In genomic region chr6:157652601-157653363, GRCh38 we compare ENCODE assay signal across 18 cellular contexts.
A peak's percentile ranks its signal among the peaks of the same experiment; 100 is the strongest.
DNase-seq lines count a peak whose midpoint lies in the region; ATAC-seq and TF ChIP-seq lines count a peak whose summit lies in the region.
"Had no signal": no experiment of that assay in that cellular context is flagged by ENCODE, and none has a peak within 500 bp of the region (broad histone marks: within the 10 kb centered on the region; RNA-seq: fewer than 3 reads in every experiment).

No MANE protein-coding gene starts in this region.

- ATAC-seq in stimulated activated naive B cell treated with anti-CD40 and anti-IgM and Interleukin-4, amounts not matched to agents 10 μg/mL and 1 μg/mL and 100 μg/mL, for 72 hours (replicated peaks) = no peak
- ATAC-seq in GM18873 (IDR thresholded peaks at IDR 0.05; ENCODE audit: low FRiP score, unreplicated experiment) = no peak
- no peak for ATAC-seq in activated naive CD4-positive, alpha-beta T cell treated with anti-CD3 and anti-CD28 coated beads, Interleukin-2, amount 50 U/mL, for 72 hours
- ATAC-seq: PC-3 had no signal

- H3K9me3 Mint-ChIP-seq in stimulated activated naive B cell treated with anti-CD40 and anti-IgM and Interleukin-4, amounts not matched to agents 10 μg/mL and 1 μg/mL and 100 μg/mL, for 72 hours = no peaks in the 10 kb centered on the region
- H3K9me3 Mint-ChIP-seq in activated naive CD4-positive, alpha-beta T cell treated with anti-CD3 and anti-CD28 coated beads, Interleukin-2, amount 50 U/mL, for 72 hours = no peaks in the 10 kb centered on the region
- H3K9me3 Mint-ChIP-seq: IgD-negative memory B cell had no signal

- no peaks in the 10 kb centered on the region for H3K9me3 ChIP-seq in WERI-Rb-1 (ENCODE audit: severe bottlenecking)
- H3K9me3 ChIP-seq in BE2C = no peaks in the 10 kb centered on the region

- H3K4me1 Mint-ChIP-seq in stimulated activated naive B cell treated with anti-CD40 and anti-IgM and Interleukin-4, amounts not matched to agents 10 μg/mL and 1 μg/mL and 100 μg/mL, for 72 hours = peaks cover 2 to 3% of the 10 kb centered on the region in 2 donors
- H3K4me1 Mint-ChIP-seq: IgD-negative memory B cell had no signal

- H3K27me3 Mint-ChIP-seq in stimulated activated naive B cell treated with anti-CD40 and anti-IgM and Interleukin-4, amounts not matched to agents 10 μg/mL and 1 μg/mL and 100 μg/mL, for 72 hours = no peaks in the 10 kb centered on the region
- H3K27me3 Mint-ChIP-seq: IgD-negative memory B cell had no signal

- H3K4me3 ChIP-seq in WERI-Rb-1 (ENCODE audit: low read depth, low read length) (no peak overlapping the region), BE2C (ENCODE audit: low read depth, low read length) (no peak overlapping the region)
- H3K4me3 ChIP-seq: GM23248 had no signal

- H3K4me1 ChIP-seq in BE2C = peaks cover 4% of the 10 kb centered on the region; the same call in 1 of the 2 replicates

- TF ChIP-seq CTCF in WERI-Rb-1 (IDR thresholded peaks at IDR 0.05; ENCODE audit: low read depth, low read length) (no peak), GM13977 (IDR thresholded peaks at IDR 0.05; ENCODE audit: extremely low read depth, insufficient read depth, missing control alignments) (no peak), BE2C (IDR thresholded peaks at IDR 0.05; ENCODE audit: low read depth, low read length) (no peak)

- H3K36me3 ChIP-seq in WERI-Rb-1 (peaks cover 3% of the 10 kb centered on the region), BE2C (no peaks in the 10 kb centered on the region)

- no peaks in the 10 kb centered on the region for H3K27me3 ChIP-seq in WERI-Rb-1 (ENCODE audit: insufficient read depth, low read depth, severe bottlenecking)
- H3K27me3 ChIP-seq in BE2C = no peaks in the 10 kb centered on the region

- in situ Hi-C loops in GM13977 (cut with MboI; ENCODE audit: low pct_unique_long_range_greater_than_20kb, low sequenced_read_pairs, unreplicated experiment) = no loop called here

- H3K36me3 Mint-ChIP-seq in stimulated activated naive B cell treated with anti-CD40 and anti-IgM and Interleukin-4, amounts not matched to agents 10 μg/mL and 1 μg/mL and 100 μg/mL, for 72 hours = peaks cover 46 to 60% of the 10 kb centered on the region in 2 donors
- H3K36me3 Mint-ChIP-seq in activated naive CD4-positive, alpha-beta T cell treated with anti-CD3 and anti-CD28 coated beads, Interleukin-2, amount 50 U/mL, for 72 hours = no peaks in the 10 kb centered on the region

- H3K27ac Mint-ChIP-seq in stimulated activated naive B cell treated with anti-CD40 and anti-IgM and Interleukin-4, amounts not matched to agents 10 μg/mL and 1 μg/mL and 100 μg/mL, for 72 hours = peak overlapping the region; percentile 20
- peak overlapping the region in 1 of 2 donors; percentile 67 for H3K27ac Mint-ChIP-seq in activated naive CD4-positive, alpha-beta T cell treated with anti-CD3 and anti-CD28 coated beads, Interleukin-2, amount 50 U/mL, for 72 hours

- H3K4me3 Mint-ChIP-seq in stimulated activated naive B cell treated with anti-CD40 and anti-IgM and Interleukin-4, amounts not matched to agents 10 μg/mL and 1 μg/mL and 100 μg/mL, for 72 hours = no peak overlapping the region
- H3K4me3 Mint-ChIP-seq: IgD-negative memory B cell had no signal

- DNase-seq in NCI-H2171 (lab: John Stamatoyannopoulos, UW) (peak; percentile 16), WERI-Rb-1 (peak; percentile 74), islet precursor cell (peak; percentile 33), GM13977 (ENCODE audit: low spot score) (no peak), BE2C (no peak)
- DNase-seq in stimulated activated naive B cell treated with anti-CD40 and anti-IgM and Interleukin-4, amounts not matched to agents 10 μg/mL and 1 μg/mL and 100 μg/mL, for 72 hours = no peak
- no peak for DNase-seq in activated naive CD4-positive, alpha-beta T cell treated with anti-CD3 and anti-CD28 coated beads, Interleukin-2, amount 50 U/mL, for 72 hours (ENCODE audit: low spot score in 2 of 2)
- DNase-seq: GM23248, HCEC 1CT, Karpas-422, NCI-H1436 treated with DMSO at 0.1 percent for 48 hours, NCI-H2081, PC-3, RPMI8226, SIG-M5 had no signal

- H3K27ac ChIP-seq in WERI-Rb-1 = peak overlapping the region; percentile 48
- H3K27ac ChIP-seq: C4-2B, GM23248 had no signal

Comparison
In these comparisons a context has a peak if more than half of its experiments do, and no peak if none do; other contexts are left out.
1. DNase-seq: peak in NCI-H2171 (single experiment), WERI-Rb-1 (single experiment) and islet precursor cell (single experiment); none in stimulated activated naive B cell treated with anti-CD40 and anti-IgM and Interleukin-4, amounts not matched to agents 10 μg/mL and 1 μg/mL and 100 μg/mL, for 72 hours (single experiment), GM13977 (single experiment), BE2C (single experiment) and activated naive CD4-positive, alpha-beta T cell treated with anti-CD3 and anti-CD28 coated beads, Interleukin-2, amount 50 U/mL, for 72 hours (0 of 2).